In the genomic region with DNA sequence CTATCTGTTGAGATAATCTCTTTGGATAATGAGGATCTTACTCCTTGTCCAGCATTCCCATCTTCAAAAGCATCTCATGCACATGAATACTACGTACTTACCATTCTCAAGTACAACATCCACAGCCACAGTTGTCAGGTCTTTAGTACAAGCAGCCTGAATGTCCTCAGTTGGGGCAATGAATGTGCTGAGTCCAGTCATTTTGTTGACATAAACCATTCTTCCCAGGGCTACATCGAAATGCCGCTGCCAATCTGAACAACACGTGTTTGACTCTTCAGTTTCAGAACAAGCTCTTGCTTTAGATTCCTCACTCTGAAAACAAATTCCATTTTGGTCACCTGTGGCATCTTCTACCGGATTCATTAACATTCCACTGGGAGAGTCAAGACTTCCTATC, we compare ENCODE assay signal across 14 cellular contexts. TPM values are rescaled to one million over a fixed set of nuclear protein-coding genes. Genes with fewer than 3 reads are reported as not detected.
"Had no signal": no experiment of that assay in that cellular context is flagged by ENCODE, and none has a peak within 500 bp of the region (broad histone marks: within the 10 kb centered on the region; RNA-seq: fewer than 3 reads in every experiment).

No MANE protein-coding gene starts in this region.

- H3K4me3 Mint-ChIP-seq: activated CD4-positive, alpha-beta memory T cell treated with anti-CD3 and anti-CD28 coated beads, Interleukin-2, amount 10 ng/mL, durations not matched to agents 7 days and 5 days; activated T-helper 1 cell treated with anti-CD3 and anti-CD28 coated beads, Interleukin-12 subunit alpha, Interleukin-12 subunit beta, Interleukin-2, Interleukin-4 antibody, amounts not matched to agents 30 ng/mL and 10 ng/mL and 1 ng/mL, durations not matched to agents 14 hours and 24 hours and 36 hours; endodermal cell; stimulated activated naive B cell treated with anti-CD40 and anti-IgM and Interleukin-4, amounts not matched to agents 10 μg/mL and 1 μg/mL and 100 μg/mL, for 72 hours; type B pancreatic cell had no signal

- H3K9me3 ChIP-seq: ascending aorta, breast epithelium, ovary had no signal

- H3K27me3 ChIP-seq: ascending aorta, breast epithelium, ovary had no signal

- H3K4me3 ChIP-seq: ascending aorta, breast epithelium, ovary, SK-N-MC had no signal

- H3K36me3 ChIP-seq: breast epithelium, ovary had no signal

- H3K27ac Mint-ChIP-seq: activated CD4-positive, alpha-beta memory T cell treated with anti-CD3 and anti-CD28 coated beads, Interleukin-2, amount 10 ng/mL, durations not matched to agents 7 days and 5 days; stimulated activated naive B cell treated with anti-CD40 and anti-IgM and Interleukin-4, amounts not matched to agents 10 μg/mL and 1 μg/mL and 100 μg/mL, for 72 hours; type B pancreatic cell had no signal

- H3K27ac ChIP-seq: ascending aorta, breast epithelium, ovary, SK-N-MC had no signal

- ATAC-seq: stimulated activated naive B cell treated with anti-CD40 and anti-IgM and Interleukin-4, amounts not matched to agents 10 μg/mL and 1 μg/mL and 100 μg/mL, for 72 hours had no signal

- H3K27me3 Mint-ChIP-seq: activated CD4-positive, alpha-beta memory T cell treated with anti-CD3 and anti-CD28 coated beads, Interleukin-2, amount 10 ng/mL, durations not matched to agents 7 days and 5 days; stimulated activated naive B cell treated with anti-CD40 and anti-IgM and Interleukin-4, amounts not matched to agents 10 μg/mL and 1 μg/mL and 100 μg/mL, for 72 hours had no signal

- H3K9me3 Mint-ChIP-seq: activated CD4-positive, alpha-beta memory T cell treated with anti-CD3 and anti-CD28 coated beads, Interleukin-2, amount 10 ng/mL, durations not matched to agents 7 days and 5 days; activated T-helper 1 cell treated with anti-CD3 and anti-CD28 coated beads, Interleukin-12 subunit alpha, Interleukin-12 subunit beta, Interleukin-2, Interleukin-4 antibody, amounts not matched to agents 30 ng/mL and 10 ng/mL and 1 ng/mL, durations not matched to agents 14 hours and 24 hours and 36 hours; endodermal cell; stimulated activated naive B cell treated with anti-CD40 and anti-IgM and Interleukin-4, amounts not matched to agents 10 μg/mL and 1 μg/mL and 100 μg/mL, for 72 hours; type B pancreatic cell had no signal

- DNase-seq: activated CD4-positive, alpha-beta memory T cell treated with anti-CD3 and anti-CD28 coated beads, Interleukin-2, amount 10 ng/mL, durations not matched to agents 7 days and 5 days; activated CD8-positive, alpha-beta memory T cell treated with anti-CD3 and anti-CD28 coated beads, Interleukin-2, amount 50 U/mL, for 4 hours; activated naive CD4-positive, alpha-beta T cell treated with Interleukin-2 at 50 U/mL for 16 hours; endodermal cell; erythroblast; islet precursor cell; ovary; stimulated activated CD4-positive, alpha-beta T cell treated with anti-CD3 and anti-CD28 coated beads, Interleukin-2, amount 100 ng/mL, for 48 hours; stimulated activated naive B cell treated with anti-CD40 and anti-IgM and Interleukin-4, amounts not matched to agents 10 μg/mL and 1 μg/mL and 100 μg/mL, for 72 hours had no signal

RNA-seq across cellular contexts. Expression of gene ACYP1, which starts 17.5 kb away (rescaled TPM):
- total RNA-seq: ascending aorta had no signal

RNA-seq across cellular contexts. Expression of gene ZC2HC1C, which starts 23.2 kb away (rescaled TPM):
- total RNA-seq: ascending aorta had no signal
